ENCODE assay signal across 1 cellular context in genomic region chr19:18416778-18417249, GRCh38.
TF ChIP-seq lines count a peak whose summit lies in the region.

No MANE protein-coding gene starts in this region.

TF ChIP-seq in HepG2, 621 proteins besides CTCF, POLR2A, EP300 and RAD21 (continued from another document and continues in another):
- TF ChIP-seq MAFK (conservative IDR thresholded peaks at IDR 0.05 in 1 of 2, IDR thresholded peaks at IDR 0.05 in 1 of 2; ENCODE audit: low read length in 2 of 2) (no peak), KLF16 (CRISPR knock-in tag; IDR thresholded peaks at IDR 0.05) (no peak; a peak in 1 of 4 replicates), ZNF703 (CRISPR knock-in tag; IDR thresholded peaks at IDR 0.05; ENCODE audit: borderline replicate concordance) (no peak), DR1 (CRISPR knock-in tag; IDR thresholded peaks at IDR 0.05) (no peak), FOXC1 (CRISPR knock-in tag; IDR thresholded peaks at IDR 0.05; ENCODE audit: borderline replicate concordance) (no peak), ZKSCAN5 (CRISPR knock-in tag; IDR thresholded peaks at IDR 0.05) (no peak), ZNF253 (CRISPR knock-in tag; IDR thresholded peaks at IDR 0.05; ENCODE audit: borderline replicate concordance) (no peak), TMF1 (CRISPR knock-in tag; IDR thresholded peaks at IDR 0.05; ENCODE audit: low read depth) (no peak), ZNF564 (CRISPR knock-in tag; IDR thresholded peaks at IDR 0.05) (no peak), TEAD2 (CRISPR knock-in tag; IDR thresholded peaks at IDR 0.05) (no peak), ZNF652 (CRISPR knock-in tag; IDR thresholded peaks at IDR 0.05; ENCODE audit: borderline replicate concordance, low read depth) (no peak), ZNF546 (CRISPR knock-in tag; conservative IDR thresholded peaks at IDR 0.05) (no peak; the same call in 1 of the 2 replicates), RXRA (CRISPR knock-in tag; IDR thresholded peaks at IDR 0.05) (no peak), YY1 (IDR thresholded peaks at IDR 0.05; ENCODE audit: insufficient read depth, insufficient replicate concordance, low read depth, low read length) (no peak), ZNF30 (CRISPR knock-in tag; IDR thresholded peaks at IDR 0.05) (no peak), SNAI1 (CRISPR knock-in tag; IDR thresholded peaks at IDR 0.05; ENCODE audit: borderline replicate concordance) (0 out of 2 replicates have a peak, but pooled peaks have one; percentile 3), SNAPC4 (CRISPR knock-in tag; IDR thresholded peaks at IDR 0.05) (peak; percentile 35; the same call in 1 of the 2 replicates), SAP130 (CRISPR knock-in tag; IDR thresholded peaks at IDR 0.05; ENCODE audit: low read depth) (peak; percentile 44), HNF1B (CRISPR knock-in tag; IDR thresholded peaks at IDR 0.05) (no peak), ZBTB7A (CRISPR knock-in tag; IDR thresholded peaks at IDR 0.05) (no peak), FOXM1 (CRISPR knock-in tag; IDR thresholded peaks at IDR 0.05) (no peak), ZNF570 (CRISPR knock-in tag; IDR thresholded peaks at IDR 0.05; ENCODE audit: borderline replicate concordance) (no peak), ZXDC (CRISPR knock-in tag; IDR thresholded peaks at IDR 0.05) (no peak), ARID2 (CRISPR knock-in tag; IDR thresholded peaks at IDR 0.05; ENCODE audit: borderline replicate concordance) (no peak; the same call in 1 of the 2 replicates), DRAP1 (CRISPR knock-in tag; IDR thresholded peaks at IDR 0.05) (no peak), SOX6 (IDR thresholded peaks at IDR 0.05) (no peak), SOX6 (CRISPR knock-in tag; IDR thresholded peaks at IDR 0.05) (no peak; the same call in 1 of the 2 replicates), ZZZ3 (CRISPR knock-in tag; IDR thresholded peaks at IDR 0.05; ENCODE audit: borderline replicate concordance) (no peak), TEF (CRISPR knock-in tag; IDR thresholded peaks at IDR 0.05) (no peak), EEA1 (CRISPR knock-in tag; IDR thresholded peaks at IDR 0.05; ENCODE audit: borderline replicate concordance) (no peak), HNRNPUL1 (IDR thresholded peaks at IDR 0.05; ENCODE audit: low read depth, low read length) (no peak), HOXD1 (CRISPR knock-in tag; IDR thresholded peaks at IDR 0.05) (no peak), SATB2 (CRISPR knock-in tag; IDR thresholded peaks at IDR 0.05) (no peak), ZNF777 (CRISPR knock-in tag; IDR thresholded peaks at IDR 0.05) (peak; percentile 88), DPF2 (CRISPR knock-in tag; IDR thresholded peaks at IDR 0.05; ENCODE audit: borderline replicate concordance, low read depth) (no peak), KDM2A (CRISPR knock-in tag; IDR thresholded peaks at IDR 0.05; ENCODE audit: borderline replicate concordance, low read depth) (0 out of 2 replicates have a peak, but pooled peaks have one; percentile 25), XBP1 (CRISPR knock-in tag; IDR thresholded peaks at IDR 0.05) (no peak), DNMT1 (CRISPR knock-in tag; IDR thresholded peaks at IDR 0.05) (no peak), HDAC2 (CRISPR knock-in tag; IDR thresholded peaks at IDR 0.05) (peak; percentile 58; the same call in 1 of the 2 replicates), FOXJ3 (CRISPR knock-in tag; IDR thresholded peaks at IDR 0.05; ENCODE audit: borderline replicate concordance) (0 out of 2 replicates have a peak, but pooled peaks have one; percentile 19), ZMAT5 (CRISPR knock-in tag; IDR thresholded peaks at IDR 0.05; ENCODE audit: borderline replicate concordance, low read depth) (no peak), MYPOP (CRISPR knock-in tag; IDR thresholded peaks at IDR 0.05) (no peak), ARID3A (IDR thresholded peaks at IDR 0.05; ENCODE audit: low read depth, low read length) (no peak), NFIB (CRISPR knock-in tag; IDR thresholded peaks at IDR 0.05; ENCODE audit: borderline replicate concordance) (no peak), HDAC6 (IDR thresholded peaks at IDR 0.05; ENCODE audit: low read depth, low read length) (no peak), ZFP41 (CRISPR knock-in tag; IDR thresholded peaks at IDR 0.05; ENCODE audit: borderline replicate concordance) (no peak), HDAC1 (CRISPR knock-in tag; IDR thresholded peaks at IDR 0.05) (no peak; the same call in 1 of the 2 replicates), ZNF264 (CRISPR knock-in tag; IDR thresholded peaks at IDR 0.05) (no peak), ZIK1 (CRISPR knock-in tag; IDR thresholded peaks at IDR 0.05; ENCODE audit: borderline replicate concordance, low read depth) (0 out of 2 replicates have a peak, but pooled peaks have one; percentile 11), ZFP91 (CRISPR knock-in tag; IDR thresholded peaks at IDR 0.05; ENCODE audit: borderline replicate concordance) (no peak), GFI1 (CRISPR knock-in tag; IDR thresholded peaks at IDR 0.05; ENCODE audit: borderline replicate concordance) (no peak)
